Comparison of ENCODE assay signal across 8 cellular contexts in genomic region chr19:30227071-30227621, GRCh38.
DNase-seq lines count a peak whose midpoint lies in the region; ATAC-seq and TF ChIP-seq lines count a peak whose summit lies in the region.

No MANE protein-coding gene starts in this region.

- ATAC-seq in HG03064 (IDR thresholded peaks at IDR 0.05; ENCODE audit: low read depth, unreplicated experiment) (peak; percentile 32), lower lobe of right lung (peak in 1 of 2 donors; percentile 5), upper lobe of right lung (no peak), GM19328 (IDR thresholded peaks at IDR 0.05; ENCODE audit: unreplicated experiment) (no peak)

- H3K4me1 Mint-ChIP-seq in Calu3 (ENCODE audit: low read depth, unreplicated experiment): peaks cover 7% of the 10 kb centered on the region

- H3K4me2 ChIP-seq in mammary epithelial cell (ENCODE audit: insufficient read depth, low read depth, low read length): peak overlapping the region; percentile 72

- no peak overlapping the region for H3K9ac ChIP-seq in mammary epithelial cell (ENCODE audit: insufficient read depth, low read length)

- dilution Hi-C loops in mammary epithelial cell (cut with HindIII; ENCODE audit: low sequenced_read_pairs): no loop called here

- H3K4me3 ChIP-seq in mammary epithelial cell (replicated peaks in 1 of 3; ENCODE audit: insufficient read depth in 1 of 3, low read depth in 2 of 3, low read length in 3 of 3) (peak overlapping the region; percentile 37 to 50 (median 41)), lower lobe of right lung (peak overlapping the region; percentile 54), upper lobe of right lung (peak overlapping the region; percentile 52)

- H3K36me3 ChIP-seq in mammary epithelial cell (ENCODE audit: insufficient read depth, low read length): no peaks in the 10 kb centered on the region
- no peaks in the 10 kb centered on the region for H3K36me3 ChIP-seq in lower lobe of right lung
- H3K36me3 ChIP-seq in upper lobe of right lung: no peaks in the 10 kb centered on the region

- intact Hi-C loops in Calu3 (cut with micrococcal nuclease; ENCODE audit: unreplicated experiment): no loop called here
- intact Hi-C loops in mammary epithelial cell (cut with micrococcal nuclease): loop anchor here (1.0 kb wide), 1 partner anchor 423 kb away; no protein-coding TSS in a partner anchor
- intact Hi-C loops in lower lobe of right lung (cut with DNase I): no loop called here
- intact Hi-C loops in upper lobe of right lung (cut with DNase I): no loop called here

- H3K4me3 Mint-ChIP-seq in Calu3 (ENCODE audit: low read depth, unreplicated experiment): peak overlapping the region; percentile 86

- no peak for DNase-seq in Calu3
- DNase-seq in mammary epithelial cell: no peak
- no peak for DNase-seq in lower lobe of right lung
- no peak for DNase-seq in upper lobe of right lung
- DNase-seq in NCI-H2107 treated with DMSO at 0.1 percent for 48 hours (lab: John Stamatoyannopoulos, UW; ENCODE audit: unreplicated experiment): no peak
- DNase-seq in NCI-H1048 (lab: John Stamatoyannopoulos, UW): no peak

- WGBS in mammary epithelial cell (ENCODE audit: low coverage, missing lambda C conversion rate): 0% methylated on average over 5 of the region's 32 CpGs

- H3K4me1 ChIP-seq in mammary epithelial cell (ENCODE audit: insufficient read depth, low read length) (peaks cover 10% of the 10 kb centered on the region), lower lobe of right lung (peaks cover 33% of the 10 kb centered on the region), upper lobe of right lung (peaks cover 28% of the 10 kb centered on the region)

- H3K27me3 ChIP-seq in mammary epithelial cell (ENCODE audit: insufficient read depth, low read length) (peaks cover 47% of the 10 kb centered on the region), lower lobe of right lung (ENCODE audit: low read depth) (peaks cover 82% of the 10 kb centered on the region), upper lobe of right lung (peaks cover 88% of the 10 kb centered on the region)

- H3K36me3 Mint-ChIP-seq in Calu3 (ENCODE audit: insufficient read depth, unreplicated experiment): peaks cover 12% of the 10 kb centered on the region

- peak overlapping the region; percentile 74 for H2AFZ ChIP-seq in mammary epithelial cell (ENCODE audit: low read depth, low read length)

- peaks cover 48% of the 10 kb centered on the region for H3K27me3 Mint-ChIP-seq in Calu3 (ENCODE audit: unreplicated experiment)

- H3K27ac Mint-ChIP-seq in Calu3 (ENCODE audit: unreplicated experiment): no peak overlapping the region

- BruUV-seq in Calu3 (replicated peaks; lab: Mats Ljungman, UMichigan) (no TSS peak), mammary epithelial cell (replicated peaks; lab: Mats Ljungman, UMichigan) (no TSS peak)

- no peak for TF ChIP-seq CTCF in Calu3 (IDR thresholded peaks at IDR 0.05; ENCODE audit: unreplicated experiment)
- no peak for TF ChIP-seq CTCF in mammary epithelial cell (conservative IDR thresholded peaks at IDR 0.05 in 1 of 2, IDR thresholded peaks at IDR 0.05 in 1 of 2; ENCODE audit: extremely low read depth in 1 of 2, insufficient read depth in 1 of 2, low read depth in 1 of 2, low read length in 2 of 2)
- no peak for TF ChIP-seq CTCF in lower lobe of right lung (IDR thresholded peaks at IDR 0.05)
- TF ChIP-seq CTCF in upper lobe of right lung (IDR thresholded peaks at IDR 0.05): no peak

- H3K27ac ChIP-seq in mammary epithelial cell (ENCODE audit: insufficient read depth, low read depth, low read length) (no peak overlapping the region), lower lobe of right lung (no peak overlapping the region), upper lobe of right lung (no peak overlapping the region)

- H3K9me3 ChIP-seq in mammary epithelial cell (replicated peaks; ENCODE audit: insufficient read depth, low read length) (no peaks in the 10 kb centered on the region), lower lobe of right lung (no peaks in the 10 kb centered on the region), upper lobe of right lung (no peaks in the 10 kb centered on the region)

- H3K9me3 Mint-ChIP-seq in Calu3 (ENCODE audit: low read depth, unreplicated experiment): peaks cover 8% of the 10 kb centered on the region

- in situ Hi-C loops in mammary epithelial cell (cut with MboI; ENCODE audit: low sequenced_read_pairs in 2 of 2): no loop called here

- CTCF ChIA-PET in Calu3 (lab: Charles Lee) (no interaction called here), mammary epithelial cell (lab: Charles Lee; ENCODE audit: low non-redundant PET) (no interaction called here)

- no peaks in the 10 kb centered on the region for H3K79me2 ChIP-seq in mammary epithelial cell (ENCODE audit: insufficient read depth, low read length)

- H4K20me1 ChIP-seq in mammary epithelial cell (ENCODE audit: insufficient read depth, low read length): no peaks in the 10 kb centered on the region
